2 cellular contexts compared by ENCODE assay signal in the genomic region with DNA sequence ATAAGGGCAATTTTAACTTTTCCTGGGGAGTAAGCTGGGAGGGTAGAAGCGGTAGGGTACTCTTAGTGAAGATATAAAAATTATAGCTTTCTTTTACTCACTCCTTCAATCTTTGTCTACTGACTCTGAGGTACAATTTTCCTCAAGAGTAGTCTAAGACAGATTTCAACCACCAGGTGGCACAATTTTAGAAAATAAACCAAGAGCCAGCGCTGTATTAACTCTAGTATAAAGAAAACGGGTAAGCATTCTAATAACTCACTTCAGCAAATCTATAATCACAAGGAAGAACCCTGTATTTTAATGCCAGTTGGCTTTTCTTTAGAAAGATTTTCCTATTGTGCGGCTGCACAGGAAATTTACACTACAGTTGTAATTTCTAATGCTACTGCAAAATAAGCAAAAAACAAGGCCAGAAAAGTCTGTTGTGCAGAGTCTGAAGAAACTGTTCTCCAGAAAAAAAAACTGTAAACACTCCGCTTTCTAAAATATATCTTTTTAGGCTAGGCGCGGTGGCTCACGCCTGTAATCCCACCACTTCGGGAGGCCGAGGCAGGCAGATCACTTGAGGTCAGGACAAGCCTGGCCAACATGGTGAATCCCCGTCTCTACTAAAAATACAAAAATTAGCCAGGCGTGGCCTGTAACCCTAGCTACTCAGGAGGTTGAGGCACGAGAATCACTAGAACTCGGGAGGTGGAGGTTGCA.
TF ChIP-seq lines count a peak whose summit lies in the region.

No MANE protein-coding gene starts in this region.

TF ChIP-seq in endothelial cell of umbilical vein, 7 proteins besides CTCF, POLR2A, EP300 and RAD21:
- TF ChIP-seq FOS (IDR thresholded peaks at IDR 0.05; ENCODE audit: borderline replicate concordance, insufficient read depth, low read length), result no peak
- no peak for TF ChIP-seq MAX (IDR thresholded peaks at IDR 0.05; ENCODE audit: insufficient read depth, insufficient read length)
- no peak for TF ChIP-seq POLR2AphosphoS5 (IDR thresholded peaks at IDR 0.05; ENCODE audit: insufficient read depth, low read depth, low read length)
- TF ChIP-seq EZH2 (IDR thresholded peaks at IDR 0.05; ENCODE audit: borderline replicate concordance, low read depth, low read length, severe bottlenecking), result no peak
- no peak for TF ChIP-seq JUN (IDR thresholded peaks at IDR 0.05; ENCODE audit: borderline replicate concordance, insufficient read depth, insufficient read length, low read depth)
- no peak for TF ChIP-seq MYC (IDR thresholded peaks at IDR 0.05; ENCODE audit: low read depth, low read length)
- TF ChIP-seq GATA2 (IDR thresholded peaks at IDR 0.05; ENCODE audit: insufficient read depth, insufficient read length, low read depth, low read length), result no peak

TF ChIP-seq in neural cell, 6 proteins besides CTCF, POLR2A, EP300 and RAD21:
- TF ChIP-seq EZH2 (IDR thresholded peaks at IDR 0.05; ENCODE audit: borderline replicate concordance, insufficient read depth, low read length, poor library complexity, severe bottlenecking) (no peak), SMC3 (conservative IDR thresholded peaks at IDR 0.05; ENCODE audit: poor library complexity) (peak; percentile 70), MXI1 (conservative IDR thresholded peaks at IDR 0.05; ENCODE audit: poor library complexity, severe bottlenecking) (no peak)
